ENCODE assay signal across 16 cellular contexts in the genomic region with DNA sequence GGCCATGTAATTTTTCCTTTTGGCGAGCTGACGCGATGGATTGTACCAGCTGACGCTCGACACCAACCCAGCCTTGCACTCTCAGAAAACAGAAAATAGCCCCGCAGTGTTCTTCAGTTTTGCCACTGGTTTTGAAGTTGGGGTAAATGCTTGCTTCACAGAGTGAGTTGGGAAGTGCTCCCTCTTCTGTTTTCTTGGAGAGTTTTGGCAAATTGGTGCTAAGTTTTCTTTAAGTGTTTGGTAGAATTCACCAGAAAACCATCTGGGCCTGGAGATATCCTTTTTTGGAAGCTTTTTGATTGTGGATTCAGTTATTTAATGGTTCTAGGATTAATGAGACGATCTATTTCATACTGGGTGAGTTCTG.
DNase-seq lines count a peak whose midpoint lies in the region; ATAC-seq, FAIRE-seq and TF ChIP-seq lines count a peak whose summit lies in the region.
"Had no signal": no experiment of that assay in that cellular context is flagged by ENCODE, and none has a peak within 500 bp of the region (broad histone marks: within the 10 kb centered on the region; RNA-seq: fewer than 3 reads in every experiment).

No MANE protein-coding gene starts in this region.

- no peaks in the 10 kb centered on the region for H3K36me3 ChIP-seq in RWPE2 (ENCODE audit: low read depth)
- peaks cover 5 to 13% of the 10 kb centered on the region in 2 experiments; a peak in 3 of 5 replicates for H3K36me3 ChIP-seq in HepG2 (replicated peaks in 1 of 2; ENCODE audit: control insufficient read depth in 1 of 2, insufficient read depth in 2 of 2, low read length in 2 of 2)
- H3K36me3 ChIP-seq in MM.1S (replicated peaks; ENCODE audit: insufficient read depth, low read length), result no peaks in the 10 kb centered on the region
- H3K36me3 ChIP-seq: pancreas had no signal

- H3K79me2 ChIP-seq in HepG2 (ENCODE audit: insufficient read depth, low read length) (no peaks in the 10 kb centered on the region), MM.1S (ENCODE audit: low read length) (no peaks in the 10 kb centered on the region)

- TF ChIP-seq EP300 in HepG2 (IDR thresholded peaks at IDR 0.05; ENCODE audit: low read depth in 2 of 2, low read length in 2 of 2) (no peak), HepG2 (CRISPR knock-in tag; IDR thresholded peaks at IDR 0.05; ENCODE audit: borderline replicate concordance) (no peak)

- in situ Hi-C loops in HepG2 (cut with HindIII; ENCODE audit: extremely low pct_ligation_motif_present, low pct_unique_long_range_greater_than_20kb), result no loop called here

- BruUV-seq in HepG2 (replicated peaks; lab: Mats Ljungman, UMichigan), result no TSS peak

- H3K27ac ChIP-seq in RWPE2 (ENCODE audit: poor library complexity, severe bottlenecking) (no peak overlapping the region), HepG2 (ENCODE audit: extremely low read length, insufficient read depth, low read length) (no peak overlapping the region), MM.1S (ENCODE audit: low read length) (no peak overlapping the region)
- H3K27ac ChIP-seq: pancreas had no signal

- TF ChIP-seq CTCF in AG09319 (IDR thresholded peaks at IDR 0.05; ENCODE audit: low read depth, low read length), result peak; percentile 42
- TF ChIP-seq CTCF in D721Med (IDR thresholded peaks at IDR 0.05; ENCODE audit: insufficient read depth, missing control alignments), result peak; percentile 5
- TF ChIP-seq CTCF in RWPE2 (IDR thresholded peaks at IDR 0.05; ENCODE audit: poor library complexity, severe bottlenecking), result peak; percentile 19
- TF ChIP-seq CTCF in HepG2 (CRISPR knock-in tag; IDR thresholded peaks at IDR 0.05), result 0 out of 2 replicates have a peak, but pooled peaks have one; percentile 8
- TF ChIP-seq CTCF in MM.1S (IDR thresholded peaks at IDR 0.05; ENCODE audit: low read length), result no peak

- H3K27me3 ChIP-seq in RWPE2 (ENCODE audit: insufficient read depth, poor library complexity, severe bottlenecking) (no peaks in the 10 kb centered on the region), HepG2 (ENCODE audit: control insufficient read depth in 1 of 2, insufficient read depth in 2 of 2, low read length in 2 of 2) (no peaks in the 10 kb centered on the region), MM.1S (replicated peaks; ENCODE audit: insufficient read depth, low read length) (no peaks in the 10 kb centered on the region)
- H3K27me3 ChIP-seq: heart right ventricle, pancreas had no signal

- no peak overlapping the region for H2AFZ ChIP-seq in HepG2 (ENCODE audit: low read length)
- no peak overlapping the region for H2AFZ ChIP-seq in MM.1S (ENCODE audit: low read length)

- H3K4me2 ChIP-seq in HepG2 (ENCODE audit: low read depth, low read length) (no peak overlapping the region), MM.1S (ENCODE audit: low read depth, low read length) (no peak overlapping the region)

- H3K4me1 ChIP-seq in RWPE2 (ENCODE audit: insufficient read depth, poor library complexity, severe bottlenecking), result peaks cover 2% of the 10 kb centered on the region
- peaks cover 12% of the 10 kb centered on the region for H3K4me1 ChIP-seq in HepG2 (ENCODE audit: insufficient read depth, low read length)
- H3K4me1 ChIP-seq in MM.1S (ENCODE audit: low read length), result no peaks in the 10 kb centered on the region
- H3K4me1 ChIP-seq: Caco-2 had no signal

- no peaks in the 10 kb centered on the region for H3F3A ChIP-seq in MM.1S (ENCODE audit: insufficient read depth, low read length)

- H3K9ac ChIP-seq in HepG2 (ENCODE audit: insufficient read depth, low read depth, low read length) (no peak overlapping the region), MM.1S (ENCODE audit: low read length) (no peak overlapping the region)

- WGBS in HepG2 (ENCODE audit: low lambda C conversion rate), result 97% methylated on average over 7 of the region's 7 CpGs

- H3K9me3 ChIP-seq in RWPE2 (ENCODE audit: severe bottlenecking) (no peaks in the 10 kb centered on the region), HepG2 (ENCODE audit: low read length) (no peaks in the 10 kb centered on the region), MM.1S (replicated peaks; ENCODE audit: insufficient read depth, low read length) (no peaks in the 10 kb centered on the region)
- H3K9me3 ChIP-seq: Caco-2, heart right ventricle, mucosa of descending colon, pancreas had no signal

- FAIRE-seq in D721Med (lab: Jason Lieb, UNC), result no peak
- no peak for FAIRE-seq in HepG2 (lab: Jason Lieb, UNC)
- FAIRE-seq: endothelial cell of umbilical vein, GM18507, pancreas had no signal

- TF ChIP-seq POLR2A in HepG2 (IDR thresholded peaks at IDR 0.05; ENCODE audit: insufficient read depth in 1 of 2, low read depth in 2 of 2, low read length in 2 of 2), result no peak

- POLR2A ChIA-PET in HepG2 (lab: Yijun Ruan, JAX), result no interaction called here

- H3K9me2 ChIP-seq in MM.1S (replicated peaks; ENCODE audit: insufficient read depth, low read length), result no peaks in the 10 kb centered on the region

- DNase-seq in AG09319 (ENCODE audit: extremely low read depth, low read depth) (no peak), D721Med (ENCODE audit: insufficient read length, low spot score) (no peak), RWPE2 (ENCODE audit: low spot score) (no peak), HepG2 (ENCODE audit: low spot score) (no peak), MM.1S (no peak), activated gamma-delta T cell (lab: John Stamatoyannopoulos, UW) (no peak), DMS 273 (lab: John Stamatoyannopoulos, UW; ENCODE audit: unreplicated experiment) (no peak)
- no peak for DNase-seq in stimulated activated CD4-positive, alpha-beta T cell treated with anti-CD3 and anti-CD28 coated beads, Interleukin-2, amount 100 ng/mL, for 48 hours
- DNase-seq: mucosa of descending colon, NCI-H2081 had no signal

- ATAC-seq in RWPE2 (ENCODE audit: low read depth) (no peak), HepG2 (no peak)
- ATAC-seq: heart right ventricle; mucosa of descending colon; pancreas; stimulated activated memory B cell treated with anti-CD40 and anti-IgM and Interleukin-4, amounts not matched to agents 10 μg/mL and 1 μg/mL and 100 μg/mL, for 72 hours had no signal

- CTCF ChIA-PET in HepG2 (lab: Yijun Ruan, JAX; ENCODE audit: low intra/inter-chr PET ratio, low total read pairs), result no interaction called here

- H4K20me1 ChIP-seq in HepG2 (ENCODE audit: insufficient read depth, low read length) (no peaks in the 10 kb centered on the region), MM.1S (ENCODE audit: insufficient read depth, low read length) (no peaks in the 10 kb centered on the region)

- no peak for TF ChIP-seq RAD21 in HepG2 (CRISPR knock-in tag; IDR thresholded peaks at IDR 0.05)

- intact Hi-C loops in HepG2 (cut with micrococcal nuclease; ENCODE audit: unreplicated experiment), result no loop called here

- no peak overlapping the region for H3K4me3 ChIP-seq in RWPE2 (ENCODE audit: severe bottlenecking)
- no peak overlapping the region for H3K4me3 ChIP-seq in HepG2 (replicated peaks in 1 of 3; ENCODE audit: insufficient read depth in 1 of 3, low read depth in 2 of 3, low read length in 3 of 3)
- no peak overlapping the region for H3K4me3 ChIP-seq in MM.1S (ENCODE audit: low read length)
- H3K4me3 ChIP-seq: heart right ventricle, mucosa of descending colon, pancreas had no signal

TF ChIP-seq in HepG2, 621 proteins besides CTCF, POLR2A, EP300 and RAD21:
- TF ChIP-seq ZSCAN21 (CRISPR knock-in tag; IDR thresholded peaks at IDR 0.05; ENCODE audit: borderline replicate concordance), result no peak
- no peak for TF ChIP-seq TBL1XR1 (IDR thresholded peaks at IDR 0.05; ENCODE audit: borderline replicate concordance, low read length, partially characterized antibody)
- no peak for TF ChIP-seq ZNF143 (CRISPR knock-in tag; IDR thresholded peaks at IDR 0.05)
- TF ChIP-seq TOPORS (CRISPR knock-in tag; IDR thresholded peaks at IDR 0.05), result no peak
- TF ChIP-seq ZNF530 (CRISPR knock-in tag; IDR thresholded peaks at IDR 0.05; ENCODE audit: low read depth), result no peak
- no peak for TF ChIP-seq GATAD2A (CRISPR knock-in tag; IDR thresholded peaks at IDR 0.05)
- TF ChIP-seq ZNF460 (CRISPR knock-in tag; IDR thresholded peaks at IDR 0.05; ENCODE audit: borderline replicate concordance), result no peak
